In genomic region chr12:47818701-47819543, GRCh38 we compare ENCODE assay signal across 8 cellular contexts. TPM values are rescaled to one million over a fixed set of nuclear protein-coding genes. Genes with fewer than 3 reads are reported as not detected.
A peak's percentile ranks its signal among the peaks of the same experiment; 100 is the strongest.
DNase-seq lines count a peak whose midpoint lies in the region; ATAC-seq and TF ChIP-seq lines count a peak whose summit lies in the region.

No MANE protein-coding gene starts in this region.

- no peaks in the 10 kb centered on the region for H4K20me1 ChIP-seq in fibroblast of lung (ENCODE audit: control insufficient read depth, extremely low read depth, insufficient read depth, low read length)

- peaks cover 53% of the 10 kb centered on the region for H3K36me3 Mint-ChIP-seq in activated T-cell treated with anti-CD3 and anti-CD28 coated beads, Interleukin-2, amount 50 U/mL, for 24 hours (ENCODE audit: low read depth)
- H3K36me3 Mint-ChIP-seq in nephron progenitor cell (ENCODE audit: low read depth): peaks cover 4% of the 10 kb centered on the region

- peaks cover 3% of the 10 kb centered on the region for H3K9me3 Mint-ChIP-seq in activated T-cell treated with anti-CD3 and anti-CD28 coated beads, Interleukin-2, amount 50 U/mL, for 24 hours
- H3K9me3 Mint-ChIP-seq in nephron progenitor cell: no peaks in the 10 kb centered on the region

- peaks cover 47% of the 10 kb centered on the region for H3K4me1 ChIP-seq in fibroblast of lung (ENCODE audit: control insufficient read depth, extremely low read depth, insufficient read depth, low read length)

- H3K9ac ChIP-seq in fibroblast of lung (ENCODE audit: insufficient read depth, low read length): peak overlapping the region; percentile 87

- no peaks in the 10 kb centered on the region for H3K27me3 ChIP-seq in fibroblast of lung (ENCODE audit: control insufficient read depth, insufficient read depth, low read length)

- H3K4me1 Mint-ChIP-seq in activated T-cell treated with anti-CD3 and anti-CD28 coated beads, Interleukin-2, amount 50 U/mL, for 24 hours (ENCODE audit: low read depth): peaks cover 75% of the 10 kb centered on the region
- peaks cover 88% of the 10 kb centered on the region for H3K4me1 Mint-ChIP-seq in nephron progenitor cell

- H2AFZ ChIP-seq in fibroblast of lung (ENCODE audit: low read length): no peak overlapping the region

- H3K36me3 ChIP-seq in fibroblast of lung (ENCODE audit: control insufficient read depth, insufficient read depth, low read length): peaks cover 3% of the 10 kb centered on the region

- peaks cover 61% of the 10 kb centered on the region for H3K79me2 ChIP-seq in fibroblast of lung (ENCODE audit: control insufficient read depth, insufficient read depth, low read length)

- peak overlapping the region; percentile 96 for H3K4me3 Mint-ChIP-seq in activated T-cell treated with anti-CD3 and anti-CD28 coated beads, Interleukin-2, amount 50 U/mL, for 24 hours
- H3K4me3 Mint-ChIP-seq in nephron progenitor cell: peak overlapping the region; percentile 86

- no peaks in the 10 kb centered on the region for H3K9me3 ChIP-seq in fibroblast of lung (ENCODE audit: control insufficient read depth, insufficient read depth, low read depth, low read length)

- H3K27me3 Mint-ChIP-seq in activated T-cell treated with anti-CD3 and anti-CD28 coated beads, Interleukin-2, amount 50 U/mL, for 24 hours: no peaks in the 10 kb centered on the region
- no peaks in the 10 kb centered on the region for H3K27me3 Mint-ChIP-seq in nephron progenitor cell (ENCODE audit: low read depth, poor library complexity)

- peak overlapping the region; percentile 84 for H3K27ac ChIP-seq in fibroblast of lung (ENCODE audit: insufficient read depth, low read length)

- DNase-seq in C1 segment of cervical spinal cord (lab: John Stamatoyannopoulos, UW) (peak in 11 of 14 donors; percentile 26 to 81 (median 59)), LoVo (ENCODE audit: low spot score) (peak; percentile 59), fibroblast of lung (ENCODE audit: low read depth in 2 of 2) (no peak), nephron progenitor cell (peak; percentile 69), glomerular visceral epithelial cell (ENCODE audit: extremely low spot score) (no peak), GDM1 (lab: John Stamatoyannopoulos, UW) (no peak)
- DNase-seq in activated T-cell treated with anti-CD3 and anti-CD28 coated beads, Interleukin-2, amount 50 U/mL, for 24 hours: peak; percentile 80

- ATAC-seq in GM21390 (IDR thresholded peaks at IDR 0.05; ENCODE audit: unreplicated experiment): peak; percentile 44

- TF ChIP-seq CTCF in fibroblast of lung (conservative IDR thresholded peaks at IDR 0.05 in 1 of 2, IDR thresholded peaks at IDR 0.05 in 1 of 2; ENCODE audit: low read depth in 1 of 2, low read length in 2 of 2): peak; percentile 34 to 40
- no peak for TF ChIP-seq CTCF in nephron progenitor cell (IDR thresholded peaks at IDR 0.05)

- H3K4me3 ChIP-seq in fibroblast of lung (replicated peaks in 1 of 4; ENCODE audit: control extremely low read depth in 1 of 4, insufficient read depth in 1 of 4, low read depth in 3 of 4, low read length in 4 of 4): peak overlapping the region; percentile 60 to 91 (median 74)

- H3K4me2 ChIP-seq in fibroblast of lung (ENCODE audit: extremely low read depth, insufficient read depth, low read length): peak overlapping the region; percentile 98

- H3K27ac Mint-ChIP-seq in activated T-cell treated with anti-CD3 and anti-CD28 coated beads, Interleukin-2, amount 50 U/mL, for 24 hours: peak overlapping the region; percentile 99
- H3K27ac Mint-ChIP-seq in nephron progenitor cell: peak overlapping the region; percentile 98

RNA-seq across cellular contexts. Expression of gene HDAC7, which starts 0.8 kb away (rescaled TPM):
- 23.6 and 28.1 TPM in 2 replicates for total RNA-seq in fibroblast of lung
- polyA plus RNA-seq in fibroblast of lung: 31.6 and 35.4 TPM in 2 replicates
- 47.2 and 50.5 TPM in 2 replicates for polyA plus RNA-seq in fibroblast of lung (2012)
- 94.8 and 140 TPM in 2 replicates for polyA minus RNA-seq in fibroblast of lung (ENCODE audit: low replicate concordance)

RNA-seq across cellular contexts. Expression of gene SLC48A1, which starts 45.9 kb away (rescaled TPM):
- 12.8 and 18.7 TPM in 2 replicates for total RNA-seq in fibroblast of lung
- 8.9 and 9.0 TPM in 2 replicates for polyA plus RNA-seq in fibroblast of lung
- 12.1 and 13.2 TPM in 2 replicates for polyA plus RNA-seq in fibroblast of lung (2012)
- 20.9 and 22.7 TPM in 2 replicates for polyA minus RNA-seq in fibroblast of lung (ENCODE audit: low replicate concordance)

Comparison
In these comparisons a context has a peak if more than half of its experiments do, and no peak if none do; other contexts are left out.
1. DNase-seq: peak in C1 segment of cervical spinal cord (11 of 14), LoVo (single experiment), activated T-cell treated with anti-CD3 and anti-CD28 coated beads, Interleukin-2, amount 50 U/mL, for 24 hours (single experiment) and nephron progenitor cell (single experiment); none in fibroblast of lung (0 of 2), glomerular visceral epithelial cell (single experiment) and GDM1 (single experiment).